14 cellular contexts compared by ENCODE assay signal in the genomic region with DNA sequence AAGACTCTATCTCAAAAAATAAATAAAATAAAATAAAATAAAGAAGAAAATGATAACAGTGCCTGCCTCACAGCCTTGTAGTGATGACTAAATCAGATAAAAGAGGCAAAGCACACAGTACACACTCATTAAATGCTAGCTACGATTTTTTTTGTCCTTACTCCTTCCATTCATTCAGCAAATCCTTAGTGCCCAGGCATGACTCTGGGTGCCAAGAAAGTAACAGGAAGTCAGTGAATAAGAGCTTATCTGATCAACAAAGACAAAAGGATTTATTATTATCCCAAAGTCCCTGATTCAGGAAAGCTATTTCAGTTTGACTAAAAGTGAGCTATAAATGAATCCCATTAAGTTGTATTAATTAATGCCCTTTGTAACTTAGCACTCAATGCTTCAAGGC.
DNase-seq lines count a peak whose midpoint lies in the region; ATAC-seq, FAIRE-seq and TF ChIP-seq lines count a peak whose summit lies in the region.
"Had no signal": no experiment of that assay in that cellular context is flagged by ENCODE, and none has a peak within 500 bp of the region (broad histone marks: within the 10 kb centered on the region; RNA-seq: fewer than 3 reads in every experiment).

No MANE protein-coding gene starts in this region.

- H3K79me2 ChIP-seq in mammary epithelial cell (ENCODE audit: insufficient read depth, low read length) (no peaks in the 10 kb centered on the region), OCI-LY1 (ENCODE audit: insufficient read depth, low read length) (peaks cover 55% of the 10 kb centered on the region)

- H3F3A ChIP-seq in OCI-LY1 (ENCODE audit: insufficient read depth, low read length): no peaks in the 10 kb centered on the region

- no peaks in the 10 kb centered on the region for H3K4me1 Mint-ChIP-seq in MCF 10A (ENCODE audit: insufficient read depth, unreplicated experiment)
- H3K4me1 Mint-ChIP-seq in effector memory CD8-positive, alpha-beta T cell (ENCODE audit: low read depth in 2 of 2): peaks cover 34 to 41% of the 10 kb centered on the region in 2 donors

- FAIRE-seq in urothelium cell line (lab: Jason Lieb, UNC): no peak

- H3K36me3 ChIP-seq in mammary epithelial cell (ENCODE audit: insufficient read depth, low read length) (no peaks in the 10 kb centered on the region), OCI-LY1 (ENCODE audit: insufficient read depth, low read length) (peaks cover 25% of the 10 kb centered on the region)
- H3K36me3 ChIP-seq: breast epithelium had no signal

- BruUV-seq in mammary epithelial cell (replicated peaks; lab: Mats Ljungman, UMichigan) (no TSS peak), MCF 10A (replicated peaks; lab: Mats Ljungman, UMichigan) (no TSS peak)

- H3K9me3 ChIP-seq in mammary epithelial cell (replicated peaks; ENCODE audit: insufficient read depth, low read length) (peaks cover 4% of the 10 kb centered on the region), OCI-LY1 (ENCODE audit: low read length) (no peaks in the 10 kb centered on the region)
- H3K9me3 ChIP-seq: breast epithelium had no signal

- TF ChIP-seq CTCF in mammary epithelial cell (conservative IDR thresholded peaks at IDR 0.05 in 1 of 2, IDR thresholded peaks at IDR 0.05 in 1 of 2; ENCODE audit: extremely low read depth in 1 of 2, insufficient read depth in 1 of 2, low read depth in 1 of 2, low read length in 2 of 2) (no peak), MCF 10A (IDR thresholded peaks at IDR 0.05; ENCODE audit: unreplicated experiment) (no peak), OCI-LY1 (IDR thresholded peaks at IDR 0.05; ENCODE audit: low read length) (no peak)

- H3K27me3 ChIP-seq in mammary epithelial cell (ENCODE audit: insufficient read depth, low read length) (no peaks in the 10 kb centered on the region), OCI-LY1 (ENCODE audit: insufficient read depth, low read length) (no peaks in the 10 kb centered on the region)

- H3K27ac ChIP-seq in mammary epithelial cell (ENCODE audit: insufficient read depth, low read depth, low read length) (no peak overlapping the region), OCI-LY1 (ENCODE audit: low read depth, low read length, poor library complexity, severe bottlenecking) (peak overlapping the region; percentile 90)
- H3K27ac ChIP-seq: breast epithelium, RWPE1 had no signal

- H4K20me1 ChIP-seq in mammary epithelial cell (ENCODE audit: insufficient read depth, low read length) (no peaks in the 10 kb centered on the region), OCI-LY1 (ENCODE audit: insufficient read depth, low read length) (no peaks in the 10 kb centered on the region)

- H3K9me3 Mint-ChIP-seq in MCF 10A (ENCODE audit: unreplicated experiment): no peaks in the 10 kb centered on the region
- no peaks in the 10 kb centered on the region for H3K9me3 Mint-ChIP-seq in effector memory CD8-positive, alpha-beta T cell

- H2AFZ ChIP-seq in mammary epithelial cell (ENCODE audit: low read depth, low read length) (peak overlapping the region; percentile 26), OCI-LY1 (ENCODE audit: low read length) (no peak overlapping the region)

- POLR2A ChIA-PET in MCF 10A (lab: Yijun Ruan, JAX): interaction anchor here (0.6 kb wide), 1 partner anchor 13 kb away, joined by 3 read pairs; no protein-coding TSS in a partner anchor

- ATAC-seq in effector memory CD8-positive, alpha-beta T cell (replicated peaks): no peak
- no peak for ATAC-seq in GM21423 (IDR thresholded peaks at IDR 0.05; ENCODE audit: unreplicated experiment)

- H3K4me3 ChIP-seq in mammary epithelial cell (replicated peaks in 1 of 3; ENCODE audit: insufficient read depth in 1 of 3, low read depth in 2 of 3, low read length in 3 of 3): no peak overlapping the region
- no peak overlapping the region for H3K4me3 ChIP-seq in OCI-LY1 (ENCODE audit: low read depth, low read length, poor library complexity, severe bottlenecking)
- H3K4me3 ChIP-seq: breast epithelium had no signal

- H3K27me3 Mint-ChIP-seq in MCF 10A (ENCODE audit: insufficient read depth, unreplicated experiment): peaks cover 48% of the 10 kb centered on the region
- H3K27me3 Mint-ChIP-seq in effector memory CD8-positive, alpha-beta T cell: no peaks in the 10 kb centered on the region

- peaks cover 10% of the 10 kb centered on the region for H3K4me1 ChIP-seq in mammary epithelial cell (ENCODE audit: insufficient read depth, low read length)
- H3K4me1 ChIP-seq in OCI-LY1 (ENCODE audit: insufficient read depth, low read length, severe bottlenecking): peaks cover 70% of the 10 kb centered on the region

- no peak overlapping the region for H3K27ac Mint-ChIP-seq in MCF 10A (ENCODE audit: low read depth, unreplicated experiment)
- peak overlapping the region; percentile 70 to 96 for H3K27ac Mint-ChIP-seq in effector memory CD8-positive, alpha-beta T cell

- DNase-seq in mammary epithelial cell (peak; percentile 46), MCF 10A (ENCODE audit: unreplicated experiment) (no peak), urothelium cell line (ENCODE audit: low spot score) (no peak)
- no peak for DNase-seq in effector memory CD8-positive, alpha-beta T cell
- no peak for DNase-seq in activated CD4-positive, CD25-positive, alpha-beta regulatory T cell treated with anti-CD3 and anti-CD28 coated beads, Interleukin-2, amount 50 U/mL, for 72 hours
- DNase-seq: activated CD4-positive, alpha-beta T cell treated with anti-CD3 and anti-CD28 coated beads for 4 hours; DND-41; NCI-H1048; NCI-H2029 treated with DMSO at 0.1 percent for 48 hours; NK-92 treated with Interleukin-12 subunit alpha and Interleukin-12 subunit beta, amount 100 ng/mL, for 24 hours had no signal

- in situ Hi-C loops in mammary epithelial cell (cut with MboI; ENCODE audit: low sequenced_read_pairs in 2 of 2): no loop called here

- H3K4me2 ChIP-seq in mammary epithelial cell (ENCODE audit: insufficient read depth, low read depth, low read length) (peak overlapping the region; percentile 26), OCI-LY1 (ENCODE audit: low read length) (no peak overlapping the region)

- dilution Hi-C loops in mammary epithelial cell (cut with HindIII; ENCODE audit: low sequenced_read_pairs): no loop called here

- H3K4me3 Mint-ChIP-seq in MCF 10A (ENCODE audit: unreplicated experiment): no peak overlapping the region
- H3K4me3 Mint-ChIP-seq in effector memory CD8-positive, alpha-beta T cell: peak overlapping the region; percentile 92 to 94

- intact Hi-C loops in mammary epithelial cell (cut with micrococcal nuclease): no loop called here
- intact Hi-C loops in MCF 10A (cut with micrococcal nuclease): no loop called here

- CTCF ChIA-PET in mammary epithelial cell (lab: Charles Lee; ENCODE audit: low non-redundant PET): no interaction called here
- CTCF ChIA-PET in MCF 10A (lab: Yijun Ruan, JAX): no interaction called here

- WGBS in mammary epithelial cell (ENCODE audit: low coverage, missing lambda C conversion rate): 0% methylated on average over 1 of the region's 1 CpG

- H3K9me2 ChIP-seq in OCI-LY1 (ENCODE audit: low read depth, low read length): no peaks in the 10 kb centered on the region

- no peak overlapping the region for H3K9ac ChIP-seq in mammary epithelial cell (ENCODE audit: insufficient read depth, low read length)
- no peak overlapping the region for H3K9ac ChIP-seq in OCI-LY1 (ENCODE audit: low read length)

- H3K36me3 Mint-ChIP-seq in MCF 10A (ENCODE audit: insufficient read depth, unreplicated experiment): no peaks in the 10 kb centered on the region
- peaks cover 21% of the 10 kb centered on the region for H3K36me3 Mint-ChIP-seq in effector memory CD8-positive, alpha-beta T cell (ENCODE audit: insufficient read depth)
